Comparison of ENCODE assay signal across 18 cellular contexts in the genomic region with DNA sequence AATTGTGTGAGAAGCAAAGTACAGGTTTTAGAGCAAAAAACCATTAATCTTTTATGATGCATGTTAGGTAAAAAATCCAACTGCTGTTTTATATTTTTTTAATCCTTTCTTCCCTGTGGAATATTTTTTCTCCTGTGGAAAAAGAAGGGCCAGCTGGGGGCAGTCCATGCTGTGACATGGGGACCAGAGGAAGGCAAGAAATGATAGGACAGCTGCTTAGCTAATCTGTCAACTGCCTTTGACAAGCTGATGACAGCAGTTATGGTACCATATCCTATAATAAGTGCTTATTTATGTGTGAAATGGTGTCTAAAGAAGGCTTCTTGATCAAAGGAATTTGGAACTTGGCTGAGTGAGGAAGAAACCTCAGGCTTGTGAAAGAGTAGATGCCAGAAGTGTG.
"Had no signal": no experiment of that assay in that cellular context is flagged by ENCODE, and none has a peak within 500 bp of the region (broad histone marks: within the 10 kb centered on the region; RNA-seq: fewer than 3 reads in every experiment).

No MANE protein-coding gene starts in this region.

- DNase-seq: activated B cell treated with CpG ODN at 0.5 μM for 24 hours; activated CD4-positive, alpha-beta T cell treated with anti-CD3 and anti-CD28 coated beads for 48 hours; activated CD8-positive, alpha-beta memory T cell treated with anti-CD3 and anti-CD28 coated beads, Interleukin-2, amount 50 U/mL, for 48 hours; activated CD8-positive, alpha-beta T cell treated with anti-CD3 and anti-CD28 coated beads for 36 hours; activated naive CD8-positive, alpha-beta T cell treated with anti-CD3 and anti-CD28 coated beads for 36 hours; effector CD4-positive, alpha-beta T cell; foreskin fibroblast; glutamatergic neuron; hypothalamus; kidney; left ventricle myocardium inferior; mucosa of descending colon; natural killer cell; psoas muscle; small intestine; stimulated activated CD4-positive, alpha-beta T cell treated with anti-CD3 and anti-CD28 coated beads, Interleukin-4, amount 100 ng/mL, for 24 hours; stimulated activated naive CD4-positive, alpha-beta T cell; tibial artery had no signal

- ATAC-seq: activated CD8-positive, alpha-beta T cell treated with anti-CD3 and anti-CD28 coated beads for 36 hours; mucosa of descending colon; natural killer cell had no signal
